ENCODE assay signal across 8 cellular contexts in genomic region chr3:124730129-124730919, GRCh38. TPM values are rescaled to one million over a fixed set of nuclear protein-coding genes. Genes with fewer than 3 reads are reported as not detected.
A peak's percentile ranks its signal among the peaks of the same experiment; 100 is the strongest.
DNase-seq lines count a peak whose midpoint lies in the region; ATAC-seq and TF ChIP-seq lines count a peak whose summit lies in the region.

UMPS (plus strand) TSS chr3:124730452; CDS start chr3:124730472, 20 bp downstream.

- DNase-seq in NCI-H748 treated with DMSO at 0.1 percent for 48 hours (lab: John Stamatoyannopoulos, UW) = peak; percentile 58
- DNase-seq in activated CD4-positive, alpha-beta T cell treated with anti-CD3 and anti-CD28 coated beads, Interleukin-2, amount 50 U/mL, for 48 hours = peak; percentile 94 to 96
- DNase-seq in ecto neural progenitor cell (ENCODE audit: low spot score) = peak; percentile 94
- peak; percentile 81 to 98 for DNase-seq in lower leg skin (ENCODE audit: low spot score in 2 of 2)
- DNase-seq in stimulated activated CD4-positive, alpha-beta T cell treated with anti-CD3 and anti-CD28 coated beads, Interleukin-4, amount 100 ng/mL, for 48 hours (ENCODE audit: low read depth in 2 of 2) = peak; percentile 91 to 93

- TF ChIP-seq CTCF in C4-2B (conservative IDR thresholded peaks at IDR 0.05) (no peak), lower leg skin (IDR thresholded peaks at IDR 0.05) (no peak)

- H3K4me3 ChIP-seq in lower leg skin (ENCODE audit: low read depth, poor library complexity, severe bottlenecking) = peak within 1 kb of the TSS; percentile 89

- intact Hi-C loops in lower leg skin (cut with DNase I; ENCODE audit: low total_unique reads) = no loop called here

- H3K27ac ChIP-seq in C4-2B = peak within 1 kb of the TSS; percentile 83

- ATAC-seq in GM19372 (IDR thresholded peaks at IDR 0.05; ENCODE audit: low read depth, unreplicated experiment) = peak; percentile 96
- peak; percentile 96 for ATAC-seq in HG03521 (IDR thresholded peaks at IDR 0.05; ENCODE audit: unreplicated experiment)

- no peak for TF ChIP-seq POLR2A in lower leg skin (IDR thresholded peaks at IDR 0.05)

- 0 to 1% methylated on average over 22 to 44 of the region's 44 CpGs for WGBS in lower leg skin, 2 donors

RNA-seq across cellular contexts. Expression of gene UMPS, which starts in this region (rescaled TPM):
- total RNA-seq in lower leg skin = 10 to 100 TPM; 13.4 to 19.9 (median 15.8) TPM

Comparison
In these comparisons a context has a peak if more than half of its experiments do, and no peak if none do; other contexts are left out.
1. Peak in every context shown above with its lines: DNase-seq, ATAC-seq, H3K4me3 ChIP-seq and H3K27ac ChIP-seq.